ENCODE assay signal across 8 cellular contexts in the genomic region with DNA sequence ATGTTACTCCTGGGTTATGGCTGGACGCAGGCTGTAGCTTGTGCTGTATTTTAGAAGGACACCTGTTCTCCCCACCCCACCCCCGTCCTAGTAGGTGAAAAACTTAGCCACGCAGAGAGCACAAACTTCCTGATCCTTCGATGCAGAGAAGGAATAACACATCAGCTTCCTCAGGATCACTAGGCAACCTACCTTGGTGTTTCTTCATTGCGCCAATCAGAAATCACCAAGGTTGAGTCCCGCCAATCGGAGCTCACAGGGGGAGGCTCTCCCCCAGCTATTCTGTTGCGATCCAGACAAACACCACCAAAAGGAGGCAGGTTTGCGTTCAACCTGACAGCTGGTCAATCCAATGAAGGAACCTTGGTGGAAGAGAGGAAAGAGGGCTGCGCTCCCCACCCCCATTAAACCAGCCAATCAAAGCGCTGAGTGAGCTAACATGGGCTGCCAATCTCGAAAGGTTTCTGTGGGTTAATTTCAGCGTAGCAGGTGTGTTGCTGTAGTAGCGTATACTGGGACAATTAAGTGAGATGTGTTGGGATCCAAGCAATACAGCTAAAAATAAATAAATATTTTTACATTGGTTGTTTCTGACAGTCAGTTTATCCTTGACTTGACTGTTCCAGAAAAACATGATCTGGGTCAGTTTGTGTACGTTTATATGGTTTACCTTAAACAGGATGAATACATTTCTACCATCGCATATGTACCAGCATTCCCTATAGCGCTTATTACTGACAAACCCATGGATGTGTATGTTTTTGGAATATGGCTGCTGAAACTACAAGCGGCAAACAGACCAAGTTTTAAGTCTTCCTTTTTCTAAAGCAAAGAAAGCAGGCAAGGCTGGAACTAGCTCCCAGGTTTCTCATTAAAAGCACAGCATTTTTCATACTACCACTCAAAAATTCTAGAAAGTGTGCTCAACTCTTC. TPM values are rescaled to one million over a fixed set of nuclear protein-coding genes. Genes with fewer than 3 reads are reported as not detected.
A peak's percentile ranks its signal among the peaks of the same experiment; 100 is the strongest.
DNase-seq lines count a peak whose midpoint lies in the region; ATAC-seq, FAIRE-seq and TF ChIP-seq lines count a peak whose summit lies in the region.

GOLPH3L (minus strand) TSS at position 160 of the 933 bp plus-strand sequence. CDS start 2,316 bp downstream, outside the sequence.

- TF ChIP-seq EP300 in A549 (IDR thresholded peaks at IDR 0.05): no peak

- H3K4me1 ChIP-seq in A549 (peaks cover 13% of the 10 kb centered on the region; the same call in 2 of the 3 replicates), small intestine (ENCODE audit: control insufficient read depth in 2 of 2, insufficient read depth in 1 of 2, low read depth in 1 of 2, low read length in 1 of 2) (no peaks in the 10 kb centered on the region)

- H3K36me3 ChIP-seq in bronchial epithelial cell (ENCODE audit: control insufficient read depth, insufficient read depth, low read length) (no peaks in the 10 kb centered on the region), small intestine (ENCODE audit: control insufficient read depth in 2 of 2, insufficient read depth in 2 of 2, low read length in 2 of 2) (peaks cover 3 to 7% of the 10 kb centered on the region in 2 donors)

- peak; percentile 92 to 98 for DNase-seq in A549 (ENCODE audit: low read depth in 1 of 2, low spot score in 1 of 2)
- peak; percentile 98 for DNase-seq in NCI-H2196 treated with DMSO at 0.1 percent for 48 hours (lab: John Stamatoyannopoulos, UW; ENCODE audit: unreplicated experiment)
- DNase-seq in bronchial epithelial cell (ENCODE audit: low read depth): peak; percentile 99
- peak; percentile 94 for DNase-seq in iPS-NIHi11 (ENCODE audit: low spot score)
- peak; percentile 100 for DNase-seq in small intestine

- no peaks in the 10 kb centered on the region for H3K27me3 ChIP-seq in bronchial epithelial cell (ENCODE audit: control insufficient read depth, insufficient read depth, low read length)
- no peaks in the 10 kb centered on the region for H3K27me3 ChIP-seq in small intestine (ENCODE audit: control insufficient read depth in 2 of 2, insufficient read depth in 2 of 2, low read length in 2 of 2)

- TF ChIP-seq RAD21 in A549 (conservative IDR thresholded peaks at IDR 0.05 in 1 of 2, IDR thresholded peaks at IDR 0.05 in 1 of 2): no peak

- FAIRE-seq in A549 (lab: Jason Lieb, UNC) (peak; percentile 97), bronchial epithelial cell (lab: Jason Lieb, UNC) (peak; percentile 99), small intestine (lab: Jason Lieb, UNC) (peak; percentile 95)

- H3K4me2 ChIP-seq in A549: peak within 1 kb of the TSS; percentile 96

- CTCF ChIA-PET in A549 (lab: Yijun Ruan, JAX): interaction anchor here (1.0 to 1.5 kb wide), 8 partner anchors 9 to 441 kb away, joined by 3 to 10 read pairs (median 3); no protein-coding TSS in a partner anchor

- WGBS in A549 (ENCODE audit: missing lambda C conversion rate): 4% methylated on average over 17 of the region's 18 CpGs
- WGBS in small intestine, 3 donors: 0 to 1% (median 1%) methylated on average over 18 of the region's 18 CpGs

- TF ChIP-seq CTCF in A549 (IDR thresholded peaks at IDR 0.05) (no peak), VCaP (conservative IDR thresholded peaks at IDR 0.05) (no peak), bronchial epithelial cell (IDR thresholded peaks at IDR 0.05; ENCODE audit: insufficient read depth, low read length, severe bottlenecking) (no peak)

- TF ChIP-seq POLR2A in A549 (IDR thresholded peaks at IDR 0.05; ENCODE audit: low read length): 0 out of 2 replicates have a peak, but pooled peaks have one; percentile 40

- H3K4me3 ChIP-seq in A549 (peak within 1 kb of the TSS; percentile 66), bronchial epithelial cell (ENCODE audit: low read depth, low read length) (peak within 1 kb of the TSS; percentile 76), small intestine (ENCODE audit: low read depth in 1 of 2, low read length in 2 of 2) (peak within 1 kb of the TSS; percentile 58 to 70)

- POLR2A ChIA-PET in A549 (lab: Yijun Ruan, JAX): interaction anchor here (0.5 to 2.4 kb wide), 13 partner anchors 11 to 334 kb away, joined by 3 to 19 read pairs (median 4); partner anchors contain the start of genes ENSA, MCL1 and RPRD2

- H3K27ac ChIP-seq in A549: peak within 1 kb of the TSS; percentile 75 to 88
- peak within 1 kb of the TSS; percentile 66 for H3K27ac ChIP-seq in VCaP
- peak within 1 kb of the TSS; percentile 48 to 87 for H3K27ac ChIP-seq in small intestine (ENCODE audit: low read depth in 1 of 2, low read length in 1 of 2)

- ATAC-seq in A549 (peak; percentile 100), GM18868 (IDR thresholded peaks at IDR 0.05; ENCODE audit: unreplicated experiment) (peak; percentile 98), HG03135 (IDR thresholded peaks at IDR 0.05; ENCODE audit: unreplicated experiment) (peak; percentile 99)

- no peaks in the 10 kb centered on the region for H3K9me3 ChIP-seq in A549
- no peaks in the 10 kb centered on the region for H3K9me3 ChIP-seq in small intestine (ENCODE audit: control insufficient read depth, low read depth)

TF ChIP-seq in A549, 52 proteins besides CTCF, POLR2A, EP300 and RAD21 (continues in another document):
- TF ChIP-seq E2F6 (IDR thresholded peaks at IDR 0.05; ENCODE audit: borderline replicate concordance, low read depth): no peak
- no peak for TF ChIP-seq KDM5A (IDR thresholded peaks at IDR 0.05)
- no peak for TF ChIP-seq REST (IDR thresholded peaks at IDR 0.05)
- no peak for TF ChIP-seq KDM1A (IDR thresholded peaks at IDR 0.05; ENCODE audit: low read depth)
- no peak for TF ChIP-seq CBX8 (IDR thresholded peaks at IDR 0.05)
- TF ChIP-seq RCOR1 (IDR thresholded peaks at IDR 0.05; ENCODE audit: low read depth, low read length): no peak
- TF ChIP-seq BHLHE40 (IDR thresholded peaks at IDR 0.05; ENCODE audit: low read depth, low read length): no peak
- peak; percentile 11; the same call in 1 of the 2 replicates for TF ChIP-seq MAX (IDR thresholded peaks at IDR 0.05)
- TF ChIP-seq ZFP36 (IDR thresholded peaks at IDR 0.05; ENCODE audit: borderline replicate concordance, partially characterized antibody): no peak
- TF ChIP-seq JUN (IDR thresholded peaks at IDR 0.05): peak; percentile 48 to 62; a peak in 1 of 5 replicates
- TF ChIP-seq CHD2 (IDR thresholded peaks at IDR 0.05; ENCODE audit: low read length, partially characterized antibody): peak; percentile 73
- 0 out of 3 replicates have a peak, but pooled peaks have one; percentile 34 for TF ChIP-seq BCL3 (IDR thresholded peaks at IDR 0.05)
- TF ChIP-seq TFCP2L1 (CRISPR knock-in tag; IDR thresholded peaks at IDR 0.05): no peak
- no peak for TF ChIP-seq HES2 (IDR thresholded peaks at IDR 0.05)

RNA-seq across cellular contexts. Expression of gene GOLPH3L, which starts in this region (rescaled TPM):
- 34.9 and 41.8 TPM in 2 replicates for polyA plus RNA-seq in A549 (2011; rRNA removed)
- polyA plus RNA-seq in A549 (2012; cell fraction: cytosol; rRNA removed): 5.6 and 6.2 TPM in 2 replicates
- polyA plus RNA-seq in A549 (2012; cell fraction: nucleus; rRNA removed): 7.2 and 11.4 TPM in 2 replicates
- polyA plus RNA-seq in A549 (2017; fragmentation: RNase III; extraction: RNeasy Plus Mini Kit Qiagen cat#74134 plus additional on column Dnase treatment): 23.9 to 32.3 TPM (median 27.7 TPM) in 3 replicates
- polyA minus RNA-seq in A549 (2011; rRNA and poly(A)+ RNA removed): 24.6 and 30.4 TPM in 2 replicates
- total RNA-seq in bronchial epithelial cell: 10.8 and 13.1 TPM in 2 replicates
- 10 to 100 TPM; 15.4 to 26.2 (median 19.0) TPM for polyA plus RNA-seq in small intestine

Comparison
In these comparisons a context has a peak if more than half of its experiments do, and no peak if none do; other contexts are left out.
1. Peak in every context shown above with its lines: DNase-seq, ATAC-seq, H3K4me3 ChIP-seq and H3K27ac ChIP-seq.